ENCODE assay signal across 8 cellular contexts in genomic region chr16:68311316-68311620, GRCh38. TPM values are rescaled to one million over a fixed set of nuclear protein-coding genes. Genes with fewer than 3 reads are reported as not detected.
DNase-seq lines count a peak whose midpoint lies in the region; ATAC-seq, FAIRE-seq and TF ChIP-seq lines count a peak whose summit lies in the region.

No MANE protein-coding gene starts in this region.

- H3K4me3 Mint-ChIP-seq in activated naive CD4-positive, alpha-beta T cell treated with anti-CD3 and anti-CD28 coated beads for 36 hours, result peak overlapping the region; percentile 94

- H3K27ac Mint-ChIP-seq in activated naive CD4-positive, alpha-beta T cell treated with anti-CD3 and anti-CD28 coated beads for 36 hours, result peak overlapping the region; percentile 89

- no peaks in the 10 kb centered on the region for H3K4me1 ChIP-seq in SJCRH30
- H3K4me1 ChIP-seq in esophagus muscularis mucosa, result peaks cover 23 to 46% (median 41%) of the 10 kb centered on the region in 4 donors
- H3K4me1 ChIP-seq in psoas muscle, result peaks cover 31% of the 10 kb centered on the region

- peaks cover 46% of the 10 kb centered on the region for H3K4me1 Mint-ChIP-seq in activated naive CD4-positive, alpha-beta T cell treated with anti-CD3 and anti-CD28 coated beads for 36 hours (ENCODE audit: low read depth)

- CTCF ChIA-PET in activated naive CD4-positive, alpha-beta T cell treated with anti-CD3 and anti-CD28 coated beads for 36 hours (lab: Charles Lee), result interaction anchor here (0.7 to 2.6 kb wide), 11 partner anchors 11 to 49 kb away, joined by 3 to 54 read pairs (median 4); partner anchors contain the start of gene SLC7A6

- FAIRE-seq in D721Med (lab: Jason Lieb, UNC), result no peak

- H3K27ac ChIP-seq in SJCRH30 (peak overlapping the region; percentile 78), esophagus muscularis mucosa (replicated peaks in 1 of 4) (peak overlapping the region; percentile 77 to 84 (median 82)), psoas muscle (peak overlapping the region; percentile 94)

- no peak for DNase-seq in activated naive CD4-positive, alpha-beta T cell treated with anti-CD3 and anti-CD28 coated beads for 36 hours
- no peak for DNase-seq in activated naive CD4-positive, alpha-beta T cell treated with anti-CD3 and anti-CD28 coated beads, Interleukin-2, amount 50 U/mL, for 16 hours
- DNase-seq in SJCRH30 (peak; percentile 60 to 61), esophagus muscularis mucosa (ENCODE audit: extremely low spot score) (no peak), psoas muscle (no peak), NCI-H1417 treated with DMSO at 0.1 percent for 48 hours (lab: John Stamatoyannopoulos, UW) (no peak), D721Med (ENCODE audit: insufficient read length, low spot score) (no peak)

- ATAC-seq in psoas muscle, result peak in 1 of 4 donors; percentile 65
- no peak for ATAC-seq in GM18498 (IDR thresholded peaks at IDR 0.05; ENCODE audit: unreplicated experiment)

- TF ChIP-seq EP300 in esophagus muscularis mucosa (IDR thresholded peaks at IDR 0.05), result no peak

- no peaks in the 10 kb centered on the region for H3K9me3 Mint-ChIP-seq in activated naive CD4-positive, alpha-beta T cell treated with anti-CD3 and anti-CD28 coated beads for 36 hours

- H3K4me3 ChIP-seq in SJCRH30 (peak overlapping the region; percentile 81), esophagus muscularis mucosa (peak overlapping the region; percentile 71 to 92 (median 86)), psoas muscle (peak overlapping the region; percentile 96)

- TF ChIP-seq POLR2A in esophagus muscularis mucosa (IDR thresholded peaks at IDR 0.05; ENCODE audit: low read depth), result no peak

- WGBS in esophagus muscularis mucosa, result 1% methylated on average over 13 of the region's 13 CpGs
- WGBS in psoas muscle, 3 donors, result 1 to 2% (median 1%) methylated on average over 13 of the region's 13 CpGs

- H3K27me3 Mint-ChIP-seq in activated naive CD4-positive, alpha-beta T cell treated with anti-CD3 and anti-CD28 coated beads for 36 hours (ENCODE audit: low read depth), result no peaks in the 10 kb centered on the region

- H3K36me3 ChIP-seq in SJCRH30 (no peaks in the 10 kb centered on the region; the same call in none of the 2 replicates), esophagus muscularis mucosa (peaks cover 12 to 45% (median 35%) of the 10 kb centered on the region in 4 donors), psoas muscle (ENCODE audit: insufficient read depth in 1 of 2, low read depth in 1 of 2) (peaks cover 8 to 62% of the 10 kb centered on the region in 2 donors)

- H3K27me3 ChIP-seq in SJCRH30, result no peaks in the 10 kb centered on the region
- H3K27me3 ChIP-seq in esophagus muscularis mucosa, result no peaks in the 10 kb centered on the region
- H3K27me3 ChIP-seq in psoas muscle (ENCODE audit: insufficient read depth in 3 of 3, low read length in 2 of 3), result no peaks in the 10 kb centered on the region

- H3K9me3 ChIP-seq in SJCRH30 (replicated peaks) (no peaks in the 10 kb centered on the region), esophagus muscularis mucosa (no peaks in the 10 kb centered on the region), psoas muscle (no peaks in the 10 kb centered on the region)

- intact Hi-C loops in activated naive CD4-positive, alpha-beta T cell treated with anti-CD3 and anti-CD28 coated beads for 36 hours (cut with micrococcal nuclease), result no loop called here
- intact Hi-C loops in esophagus muscularis mucosa (cut with DNase I), result loop anchor here (5.0 kb wide), 1 partner anchor 49 kb away; the partner anchor contains the start of gene SLC7A6
- intact Hi-C loops in psoas muscle (cut with DNase I), result loop anchor here (5.0 to 10.0 kb wide), 2 partner anchors 49 to 236 kb away; partner anchors contain the start of gene SLC7A6 (in 1 of the 2)

- TF ChIP-seq CTCF in esophagus muscularis mucosa (IDR thresholded peaks at IDR 0.05) (no peak), psoas muscle (IDR thresholded peaks at IDR 0.05) (no peak), D721Med (IDR thresholded peaks at IDR 0.05; ENCODE audit: insufficient read depth, missing control alignments) (no peak)

- peaks cover 25% of the 10 kb centered on the region for H3K36me3 Mint-ChIP-seq in activated naive CD4-positive, alpha-beta T cell treated with anti-CD3 and anti-CD28 coated beads for 36 hours (ENCODE audit: low read depth)

RNA-seq across cellular contexts. Expression of gene PRMT7, which starts 0.4 kb away (rescaled TPM):
- 10 to 100 TPM; 51.6 to 52.4 TPM for total RNA-seq in activated naive CD4-positive, alpha-beta T cell treated with anti-CD3 and anti-CD28 coated beads for 36 hours
- total RNA-seq in SJCRH30 (2014; rRNA removed; shearing (Covaris generic)), result 34.7 and 39.5 TPM in 2 replicates
- total RNA-seq in esophagus muscularis mucosa, result 10 to 100 TPM; 20.0 to 31.1 (median 26.8) TPM
- total RNA-seq in psoas muscle, result 10 to 100 TPM; 19.9 to 31.4 (median 26.6) TPM
- 10 to 100 TPM; 18.9 to 45.1 (median 20.4) TPM for polyA plus RNA-seq in psoas muscle

RNA-seq across cellular contexts. Expression of gene SLC7A6OS, which starts 0.5 kb away (rescaled TPM):
- total RNA-seq in activated naive CD4-positive, alpha-beta T cell treated with anti-CD3 and anti-CD28 coated beads for 36 hours, result 10 to 100 TPM; 23.0 to 26.4 TPM
- 7.9 and 11.5 TPM in 2 replicates for total RNA-seq in SJCRH30 (2014; rRNA removed; shearing (Covaris generic))
- total RNA-seq in esophagus muscularis mucosa (10 to 100 TPM in 2 of 4 donors, 1 to 10 TPM in 2; 8.7 to 15.7 (median 11.5) TPM), psoas muscle (10 to 100 TPM in 2 of 4 donors, 1 to 10 TPM in 2; 7.9 to 12.6 (median 9.9) TPM)
- polyA plus RNA-seq in psoas muscle, result 10 to 100 TPM in 1 of 3 donors, 1 to 10 TPM in 2; 5.8 to 16.3 (median 9.5) TPM

RNA-seq across cellular contexts. Expression of gene SLC7A6, which starts 46.9 kb away (rescaled TPM):
- total RNA-seq in activated naive CD4-positive, alpha-beta T cell treated with anti-CD3 and anti-CD28 coated beads for 36 hours, result 10 to 100 TPM; 79.4 to 83.4 TPM
- 17.4 TPM in 2 replicates for total RNA-seq in SJCRH30 (2014; rRNA removed; shearing (Covaris generic))
- total RNA-seq in esophagus muscularis mucosa (10 to 100 TPM; 18.9 to 37.1 (median 27.3) TPM), psoas muscle (100 to 1,000 TPM in 1 of 4 donors, 10 to 100 TPM in 3; 25.6 to 217 (median 70.5) TPM)
- 10 to 100 TPM in 2 of 3 donors, 1 to 10 TPM in 1; 9.2 to 55.2 (median 36.4) TPM for polyA plus RNA-seq in psoas muscle

Comparison
In these comparisons a context has a peak if more than half of its experiments do, and no peak if none do; other contexts are left out.
1. DNase-seq: peak in SJCRH30 (2 of 2); none in activated naive CD4-positive, alpha-beta T cell treated with anti-CD3 and anti-CD28 coated beads for 36 hours (single experiment), activated naive CD4-positive, alpha-beta T cell treated with anti-CD3 and anti-CD28 coated beads, Interleukin-2, amount 50 U/mL, for 16 hours (single experiment), esophagus muscularis mucosa (single experiment), psoas muscle (0 of 2), NCI-H1417 treated with DMSO at 0.1 percent for 48 hours (single experiment) and D721Med (single experiment).
2. Peak in every context shown above with its lines, with median percentiles within 50 percentile points of each other: H3K27ac ChIP-seq and H3K4me3 ChIP-seq.